8 cellular contexts compared by ENCODE assay signal in the genomic region with DNA sequence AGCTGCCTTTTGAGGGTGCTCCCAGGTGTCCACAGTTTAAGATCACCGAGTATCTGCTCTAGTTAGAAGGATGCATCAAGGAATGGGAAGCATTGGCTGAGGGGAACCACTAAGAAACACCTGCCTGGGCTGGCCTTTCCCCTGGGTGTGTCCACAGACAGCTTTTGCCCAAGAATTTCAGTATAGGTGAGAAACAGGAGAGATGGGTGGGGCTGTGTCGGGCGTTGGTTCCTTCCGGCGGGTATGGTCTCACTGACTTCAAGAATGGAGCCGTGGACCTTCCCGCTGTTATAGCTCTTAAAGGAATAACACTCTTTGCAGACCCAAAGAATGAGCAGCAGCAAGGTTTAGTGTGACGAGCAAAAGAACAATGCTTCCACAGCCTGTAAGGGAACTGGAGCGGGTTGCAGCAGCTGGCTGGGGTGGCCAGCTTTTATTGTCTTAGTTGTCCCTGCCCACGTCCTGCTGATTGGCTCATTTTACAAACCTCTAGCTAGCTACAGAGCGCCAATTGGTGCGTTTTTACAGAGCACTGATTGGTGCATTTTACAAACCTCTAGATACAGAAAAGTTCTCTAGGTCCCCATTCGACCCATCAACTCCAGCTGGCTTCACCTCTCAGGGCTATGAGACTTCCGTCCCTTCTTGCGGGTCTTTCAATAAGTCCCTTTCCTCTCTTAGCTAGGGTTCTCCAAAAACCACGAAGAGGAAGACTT. TPM values are rescaled to one million over a fixed set of nuclear protein-coding genes. Genes with fewer than 3 reads are reported as not detected.
DNase-seq lines count a peak whose midpoint lies in the region; ATAC-seq lines count a peak whose summit lies in the region.

No MANE protein-coding gene starts in this region.

- DNase-seq in EL (peak; percentile 38), M059J (ENCODE audit: low read depth) (peak; percentile 29), amniotic epithelial cell (ENCODE audit: low read depth) (peak; percentile 52), mesenteric fat pad (ENCODE audit: low spot score) (no peak)
- no peak for DNase-seq in activated CD4-positive, CD25-positive, alpha-beta regulatory T cell treated with anti-CD3 and anti-CD28 coated beads, Interleukin-2, amount 50 U/mL, for 72 hours

- no peak for ATAC-seq in GM19324 (IDR thresholded peaks at IDR 0.05; ENCODE audit: low FRiP score, unreplicated experiment)

- no peaks in the 10 kb centered on the region for H3K9me3 ChIP-seq in iPS-18c (ENCODE audit: control insufficient read depth, insufficient read depth, low read length)

- H3K4me3 ChIP-seq in iPS-18c (ENCODE audit: insufficient read depth, low read depth, low read length) (peak overlapping the region; percentile 95), skin epidermis (peak overlapping the region; percentile 50 to 82 (median 53))

- peak overlapping the region in 19 of 21 experiments; percentile 27 to 96 (median 88) for H3K27ac ChIP-seq in skin epidermis

RNA-seq across cellular contexts. Expression of gene FADS1, which starts 2.4 kb away (rescaled TPM):
- total RNA-seq in M059J (2014; rRNA removed; shearing (Covaris generic)): 57.7 and 69.5 TPM in 2 replicates
- total RNA-seq in mesenteric fat pad: 36.3 TPM

RNA-seq across cellular contexts. Expression of gene FADS2, which starts 13.7 kb away (rescaled TPM):
- 224 and 254 TPM in 2 replicates for total RNA-seq in M059J (2014; rRNA removed; shearing (Covaris generic))
- total RNA-seq in mesenteric fat pad: 28.1 TPM

RNA-seq across cellular contexts. Expression of gene FEN1, which starts 21.7 kb away (rescaled TPM):
- 106 and 150 TPM in 2 replicates for total RNA-seq in M059J (2014; rRNA removed; shearing (Covaris generic))
- total RNA-seq in mesenteric fat pad: 8.0 TPM

RNA-seq across cellular contexts. Expression of gene TMEM258, which starts 22.0 kb away (rescaled TPM):
- total RNA-seq in M059J (2014; rRNA removed; shearing (Covaris generic)): 87.6 and 166 TPM in 2 replicates
- total RNA-seq in mesenteric fat pad: 80.8 TPM

Comparison
In these comparisons a context has a peak if more than half of its experiments do, and no peak if none do; other contexts are left out.
1. DNase-seq: peak in EL (single experiment), M059J (single experiment) and amniotic epithelial cell (single experiment); none in activated CD4-positive, CD25-positive, alpha-beta regulatory T cell treated with anti-CD3 and anti-CD28 coated beads, Interleukin-2, amount 50 U/mL, for 72 hours (single experiment) and mesenteric fat pad (single experiment).
2. RNA of gene FEN1, which starts 21.7 kb away (total RNA-seq): 106 to 150 TPM in M059J; 8.0 TPM in mesenteric fat pad (single experiment); every median in the first group is over 10 times any median in the second.